Comparison of ENCODE assay signal across 18 cellular contexts in genomic region chr17:1727876-1728630, GRCh38. TPM values are rescaled to one million over a fixed set of nuclear protein-coding genes. Genes with fewer than 3 reads are reported as not detected.
A peak's percentile ranks its signal among the peaks of the same experiment; 100 is the strongest.
DNase-seq lines count a peak whose midpoint lies in the region; ATAC-seq and TF ChIP-seq lines count a peak whose summit lies in the region.
"Had no signal": no experiment of that assay in that cellular context is flagged by ENCODE, and none has a peak within 500 bp of the region (broad histone marks: within the 10 kb centered on the region; RNA-seq: fewer than 3 reads in every experiment).

No MANE protein-coding gene starts in this region.

- H3K27me3 Mint-ChIP-seq in CD14-positive monocyte (ENCODE audit: low read depth in 3 of 3): peaks cover 0 to 2% (median 0%) of the 10 kb centered on the region in 3 donors
- H3K27me3 Mint-ChIP-seq in activated T-cell treated with anti-CD3 and anti-CD28 coated beads, Interleukin-2, amount 50 U/mL, for 24 hours: no peaks in the 10 kb centered on the region
- H3K27me3 Mint-ChIP-seq: activated CD4-positive, alpha-beta T cell treated with anti-CD3 and anti-CD28 coated beads for 36 hours had no signal

- H3K9me3 Mint-ChIP-seq in CD14-positive monocyte: no peaks in the 10 kb centered on the region
- no peaks in the 10 kb centered on the region for H3K9me3 Mint-ChIP-seq in activated T-cell treated with anti-CD3 and anti-CD28 coated beads, Interleukin-2, amount 50 U/mL, for 24 hours
- H3K9me3 Mint-ChIP-seq: neural progenitor cell had no signal

- H3K4me3 ChIP-seq in Karpas-422 (ENCODE audit: low read length): no peak overlapping the region
- H3K4me3 ChIP-seq: GM23248, neural progenitor cell had no signal

- H3K27ac ChIP-seq in Karpas-422 (ENCODE audit: low read length): no peak overlapping the region
- H3K27ac ChIP-seq: GM23248, neural progenitor cell had no signal

- H3K4me1 ChIP-seq in Karpas-422 (ENCODE audit: low read length): peaks cover 32% of the 10 kb centered on the region
- H3K4me1 ChIP-seq: neural progenitor cell had no signal

- peaks cover 33% of the 10 kb centered on the region for H3K4me1 Mint-ChIP-seq in CD14-positive monocyte
- peaks cover 39% of the 10 kb centered on the region for H3K4me1 Mint-ChIP-seq in activated T-cell treated with anti-CD3 and anti-CD28 coated beads, Interleukin-2, amount 50 U/mL, for 24 hours (ENCODE audit: low read depth)

- H3K9ac ChIP-seq in Karpas-422 (ENCODE audit: low read length): no peak overlapping the region
- H3K9ac ChIP-seq: GM23248, neural progenitor cell had no signal

- no peak overlapping the region for H2AFZ ChIP-seq in Karpas-422 (ENCODE audit: low read length)
- H2AFZ ChIP-seq: GM23248, neural progenitor cell had no signal

- no peak for ATAC-seq in HG03439 (IDR thresholded peaks at IDR 0.05; ENCODE audit: unreplicated experiment)
- ATAC-seq: activated CD4-positive, alpha-beta T cell treated with anti-CD3 and anti-CD28 coated beads for 36 hours had no signal

- intact Hi-C loops in CD14-positive monocyte (cut with micrococcal nuclease): loop anchor here in 1 of 2 donors (10.0 kb wide), 1 partner anchor 107 kb away; the partner anchor contains the start of gene RPA1
- intact Hi-C loops in posterior vena cava (cut with DNase I): loop anchor here (5.0 to 10.0 kb wide), 2 partner anchors 54 to 137 kb away; no protein-coding TSS in a partner anchor

- DNase-seq in CD14-positive monocyte (ENCODE audit: low spot score): no peak
- DNase-seq in Karpas-422: peak; percentile 37
- DNase-seq in islet precursor cell: peak; percentile 56
- peak; percentile 79 for DNase-seq in posterior vena cava (ENCODE audit: low spot score)
- DNase-seq in stimulated activated CD4-positive, alpha-beta T cell treated with anti-CD3 and anti-CD28 coated beads, Interleukin-12 subunit alpha, Interleukin-12 subunit beta, amount 100 ng/mL, for 4 hours: no peak
- no peak for DNase-seq in germinal center (ENCODE audit: low spot score)
- no peak for DNase-seq in activated T-cell treated with anti-CD3 and anti-CD28 coated beads, Interleukin-2, amount 50 U/mL, for 24 hours
- DNase-seq: activated CD4-positive, alpha-beta T cell treated with anti-CD3 and anti-CD28 coated beads for 36 hours; activated naive CD4-positive, alpha-beta T cell treated with Interleukin-2 at 50 U/mL for 16 hours; COR-L47; GM23248; hippocampal formation; Kasumi-1; NCI-H1105 treated with DMSO at 0.1 percent for 48 hours; NCI-H510A; NK-92 treated with Interleukin-12 subunit alpha and Interleukin-12 subunit beta, amount 100 ng/mL, for 24 hours had no signal

- no peak overlapping the region for H3K4me2 ChIP-seq in Karpas-422 (ENCODE audit: low read depth, low read length, poor library complexity, severe bottlenecking)
- H3K4me2 ChIP-seq: neural progenitor cell had no signal

- H3K9me3 ChIP-seq in Karpas-422 (ENCODE audit: low read length): no peaks in the 10 kb centered on the region

- H3K9me2 ChIP-seq in Karpas-422 (replicated peaks; ENCODE audit: insufficient read depth, low read length): no peaks in the 10 kb centered on the region

- H3K4me3 Mint-ChIP-seq in CD14-positive monocyte: no peak overlapping the region
- no peak overlapping the region for H3K4me3 Mint-ChIP-seq in activated T-cell treated with anti-CD3 and anti-CD28 coated beads, Interleukin-2, amount 50 U/mL, for 24 hours
- H3K4me3 Mint-ChIP-seq: activated CD4-positive, alpha-beta T cell treated with anti-CD3 and anti-CD28 coated beads for 36 hours; neural progenitor cell had no signal

- H3K27ac Mint-ChIP-seq in CD14-positive monocyte: peak overlapping the region in 4 of 7 donors; percentile 18 to 44 (median 30)
- H3K27ac Mint-ChIP-seq in activated T-cell treated with anti-CD3 and anti-CD28 coated beads, Interleukin-2, amount 50 U/mL, for 24 hours: no peak overlapping the region
- H3K27ac Mint-ChIP-seq: activated CD4-positive, alpha-beta T cell treated with anti-CD3 and anti-CD28 coated beads for 36 hours; neural progenitor cell had no signal

- peaks cover 12% of the 10 kb centered on the region for H3K79me2 ChIP-seq in Karpas-422 (ENCODE audit: low read length)

- no peaks in the 10 kb centered on the region for H3K36me3 ChIP-seq in Karpas-422 (ENCODE audit: insufficient read depth, low read length)
- H3K36me3 ChIP-seq: neural progenitor cell had no signal

- no peaks in the 10 kb centered on the region for H4K20me1 ChIP-seq in Karpas-422 (ENCODE audit: insufficient read depth, low read depth, low read length)

- H3K27me3 ChIP-seq in Karpas-422 (ENCODE audit: low read length): no peaks in the 10 kb centered on the region
- H3K27me3 ChIP-seq: neural progenitor cell had no signal

- H3K36me3 Mint-ChIP-seq in CD14-positive monocyte: peaks cover 24 to 68% of the 10 kb centered on the region in 2 donors
- peaks cover 46% of the 10 kb centered on the region for H3K36me3 Mint-ChIP-seq in activated T-cell treated with anti-CD3 and anti-CD28 coated beads, Interleukin-2, amount 50 U/mL, for 24 hours (ENCODE audit: low read depth)
- H3K36me3 Mint-ChIP-seq: neural progenitor cell had no signal

- no peak for TF ChIP-seq CTCF in CD14-positive monocyte (IDR thresholded peaks at IDR 0.05)

RNA-seq across cellular contexts. Expression of gene WDR81, which starts 3.5 kb away (rescaled TPM):
- 1 to 10 TPM; 6.2 to 8.8 TPM for polyA plus RNA-seq in CD14-positive monocyte
- 11.7 and 28.9 TPM in 2 replicates for total RNA-seq in Karpas-422 (2014; rRNA removed; shearing (Covaris generic); ENCODE audit: low replicate concordance)
- 10 to 100 TPM; 26.3 to 30.8 TPM for total RNA-seq in posterior vena cava

RNA-seq across cellular contexts. Expression of gene SERPINF2, which starts 14.6 kb away (rescaled TPM):
- under 1 TPM; 0.75 to 0.79 TPM for polyA plus RNA-seq in CD14-positive monocyte
- total RNA-seq in Karpas-422 (2014; rRNA removed; shearing (Covaris generic); ENCODE audit: low replicate concordance): 0.19 and 0.32 TPM in 2 replicates
- total RNA-seq in posterior vena cava: 10 to 100 TPM; 40.7 to 41.7 TPM
- total RNA-seq: GM23248 had no signal

RNA-seq across cellular contexts. Expression of gene TLCD2, which starts 17.9 kb away (rescaled TPM):
- not detected for polyA plus RNA-seq in CD14-positive monocyte
- total RNA-seq in Karpas-422 (2014; rRNA removed; shearing (Covaris generic); ENCODE audit: low replicate concordance): not detected in 2 replicates
- total RNA-seq in posterior vena cava: 1 to 10 TPM; 7.6 to 8.2 TPM

RNA-seq across cellular contexts. Expression of gene SERPINF1, which starts 33.8 kb away (rescaled TPM):
- polyA plus RNA-seq in CD14-positive monocyte: 1 to 10 TPM; 8.0 to 9.9 TPM
- total RNA-seq in Karpas-422 (2014; rRNA removed; shearing (Covaris generic); ENCODE audit: low replicate concordance): 45.5 and 62.2 TPM in 2 replicates
- total RNA-seq in posterior vena cava: 1,000 to 10,000 TPM in 1 of 2 donors, 100 to 1,000 TPM in 1; 710 to 1,223 TPM

RNA-seq across cellular contexts. Expression of gene PRPF8, which starts 43.4 kb away (rescaled TPM):
- polyA plus RNA-seq in CD14-positive monocyte: 10 to 100 TPM; 53.3 to 78.0 TPM
- total RNA-seq in Karpas-422 (2014; rRNA removed; shearing (Covaris generic); ENCODE audit: low replicate concordance): 105 and 130 TPM in 2 replicates
- 100 to 1,000 TPM; 173 to 190 TPM for total RNA-seq in posterior vena cava

Comparison
In these comparisons a context has a peak if more than half of its experiments do, and no peak if none do; other contexts are left out.
1. DNase-seq: peak in Karpas-422 (single experiment), islet precursor cell (single experiment) and posterior vena cava (single experiment); none in CD14-positive monocyte (single experiment), stimulated activated CD4-positive, alpha-beta T cell treated with anti-CD3 and anti-CD28 coated beads, Interleukin-12 subunit alpha, Interleukin-12 subunit beta, amount 100 ng/mL, for 4 hours (single experiment), germinal center (single experiment) and activated T-cell treated with anti-CD3 and anti-CD28 coated beads, Interleukin-2, amount 50 U/mL, for 24 hours (single experiment).
2. RNA of gene SERPINF2, which starts 14.6 kb away (total RNA-seq): 40.7 to 41.7 TPM in posterior vena cava; 0.19 to 0.32 TPM in Karpas-422; every median in the first group is over 10 times any median in the second.